ENCODE assay signal across 25 cellular contexts in genomic region chr12:96786808-96787207, GRCh38.
"Had no signal": no experiment of that assay in that cellular context is flagged by ENCODE, and none has a peak within 500 bp of the region (broad histone marks: within the 10 kb centered on the region; RNA-seq: fewer than 3 reads in every experiment).

No MANE protein-coding gene starts in this region.

- H3K4me3 ChIP-seq: body of pancreas, cardiac muscle cell, coronary artery had no signal

- ATAC-seq: activated CD4-positive, alpha-beta T cell treated with anti-CD3 and anti-CD28 coated beads for 36 hours; activated CD8-positive, alpha-beta T cell treated with anti-CD3 and anti-CD28 coated beads for 36 hours; activated T-cell treated with anti-CD3 and anti-CD28 coated beads, Interleukin-2, amount 50 U/mL, for 4 hours; activated T-helper 17 cell treated with anti-CD3 and anti-CD28 coated beads, Interleukin-2, amount 50 U/mL, for 72 hours; body of pancreas; effector memory CD8-positive, alpha-beta T cell; esophagus mucosa had no signal

- H3K4me1 Mint-ChIP-seq: activated CD4-positive, alpha-beta T cell treated with anti-CD3 and anti-CD28 coated beads for 36 hours; activated CD4-positive, alpha-beta T cell treated with anti-CD3 and anti-CD28 coated beads, Interleukin-2, amount 10 ng/mL, durations not matched to agents 24 days and 14 days; activated T-helper 17 cell treated with anti-CD3 and anti-CD28 coated beads, Interleukin-2, amount 50 U/mL, for 72 hours; central memory CD8-positive, alpha-beta T cell had no signal

- H3K4me3 Mint-ChIP-seq: activated CD4-positive, alpha-beta T cell treated with anti-CD3 and anti-CD28 coated beads for 36 hours; activated CD4-positive, alpha-beta T cell treated with anti-CD3 and anti-CD28 coated beads, Interleukin-2, amount 10 ng/mL, durations not matched to agents 24 days and 14 days; activated CD8-positive, alpha-beta T cell treated with anti-CD3 and anti-CD28 coated beads for 36 hours; activated naive CD8-positive, alpha-beta T cell; activated T-cell treated with anti-CD3 and anti-CD28 coated beads, Interleukin-2, amount 50 U/mL, for 4 hours; activated T-helper 17 cell treated with anti-CD3 and anti-CD28 coated beads, Interleukin-2, amount 50 U/mL, for 72 hours; central memory CD8-positive, alpha-beta T cell; dendritic cell treated with granulocyte-macrophage colony-stimulating factor and Interleukin-4, amounts not matched to agents 40 ng/mL and 50 ng/mL, for 4 days; effector memory CD8-positive, alpha-beta T cell had no signal

- H3K27me3 Mint-ChIP-seq: activated CD4-positive, alpha-beta T cell treated with anti-CD3 and anti-CD28 coated beads, Interleukin-2, amount 10 ng/mL, durations not matched to agents 24 days and 14 days; activated CD8-positive, alpha-beta T cell treated with anti-CD3 and anti-CD28 coated beads for 36 hours; activated naive CD8-positive, alpha-beta T cell; dendritic cell treated with granulocyte-macrophage colony-stimulating factor and Interleukin-4, amounts not matched to agents 40 ng/mL and 50 ng/mL, for 4 days had no signal

- H3K27ac ChIP-seq: body of pancreas, cardiac muscle cell, coronary artery had no signal

- DNase-seq: activated CD4-positive, alpha-beta T cell treated with anti-CD3 and anti-CD28 coated beads for 36 hours; activated CD4-positive, alpha-beta T cell treated with anti-CD3 and anti-CD28 coated beads, Interleukin-2, amount 10 ng/mL, durations not matched to agents 24 days and 14 days; activated CD4-positive, CD25-positive, alpha-beta regulatory T cell; activated CD4-positive, CD25-positive, alpha-beta regulatory T cell treated with anti-CD3 and anti-CD28 coated beads, Interleukin-2, amount 50 U/mL, for 72 hours; activated CD8-positive, alpha-beta memory T cell treated with anti-CD3 and anti-CD28 coated beads for 24 hours; activated CD8-positive, alpha-beta T cell treated with anti-CD3 and anti-CD28 coated beads for 36 hours; activated effector memory CD4-positive, alpha-beta T cell treated with Interleukin-2 at 50 U/mL for 16 hours; activated gamma-delta T cell treated with Interleukin-2 at 50 U/mL for 16 hours; activated naive CD4-positive, alpha-beta T cell treated with anti-CD3 and anti-CD28 coated beads, Interleukin-2, amount 50 U/mL, for 16 hours; activated naive CD4-positive, alpha-beta T cell treated with Interleukin-2 at 50 U/mL for 16 hours; activated T-cell treated with anti-CD3 and anti-CD28 coated beads, Interleukin-2, amount 50 U/mL, for 4 hours; amniotic stem cell; body of pancreas; effector CD4-positive, alpha-beta T cell; effector memory CD8-positive, alpha-beta T cell; foreskin fibroblast; head of caudate nucleus; T-helper 2 cell had no signal

- H3K9me3 Mint-ChIP-seq: activated CD4-positive, alpha-beta T cell treated with anti-CD3 and anti-CD28 coated beads, Interleukin-2, amount 10 ng/mL, durations not matched to agents 24 days and 14 days; activated CD8-positive, alpha-beta T cell treated with anti-CD3 and anti-CD28 coated beads for 36 hours; activated T-cell treated with anti-CD3 and anti-CD28 coated beads, Interleukin-2, amount 50 U/mL, for 4 hours; activated T-helper 17 cell treated with anti-CD3 and anti-CD28 coated beads, Interleukin-2, amount 50 U/mL, for 72 hours; central memory CD8-positive, alpha-beta T cell; dendritic cell treated with granulocyte-macrophage colony-stimulating factor and Interleukin-4, amounts not matched to agents 40 ng/mL and 50 ng/mL, for 4 days; effector memory CD8-positive, alpha-beta T cell had no signal

- H3K27ac Mint-ChIP-seq: activated CD4-positive, alpha-beta T cell treated with anti-CD3 and anti-CD28 coated beads for 36 hours; activated CD4-positive, alpha-beta T cell treated with anti-CD3 and anti-CD28 coated beads, Interleukin-2, amount 10 ng/mL, durations not matched to agents 24 days and 14 days; activated CD8-positive, alpha-beta T cell treated with anti-CD3 and anti-CD28 coated beads for 36 hours; activated naive CD8-positive, alpha-beta T cell; activated T-helper 17 cell treated with anti-CD3 and anti-CD28 coated beads, Interleukin-2, amount 50 U/mL, for 72 hours; dendritic cell treated with granulocyte-macrophage colony-stimulating factor and Interleukin-4, amounts not matched to agents 40 ng/mL and 50 ng/mL, for 4 days; effector memory CD8-positive, alpha-beta T cell had no signal

- H3K36me3 ChIP-seq: cardiac muscle cell had no signal

- H3K27me3 ChIP-seq: body of pancreas, cardiac muscle cell had no signal

- H3K4me1 ChIP-seq: body of pancreas had no signal

- H3K36me3 Mint-ChIP-seq: activated naive CD8-positive, alpha-beta T cell had no signal

- H3K9me3 ChIP-seq: body of pancreas had no signal
